Comparison of ENCODE assay signal across 23 cellular contexts in genomic region chr2:2527162-2527561, GRCh38.
DNase-seq lines count a peak whose midpoint lies in the region; ATAC-seq and TF ChIP-seq lines count a peak whose summit lies in the region.
"Had no signal": no experiment of that assay in that cellular context is flagged by ENCODE, and none has a peak within 500 bp of the region (broad histone marks: within the 10 kb centered on the region; RNA-seq: fewer than 3 reads in every experiment).

No MANE protein-coding gene starts in this region.

- H3K4me3 Mint-ChIP-seq in glutamatergic neuron (ENCODE audit: unreplicated experiment) = no peak overlapping the region
- H3K4me3 Mint-ChIP-seq: activated naive CD8-positive, alpha-beta T cell treated with anti-CD3 and anti-CD28 coated beads for 36 hours; CD14-positive monocyte had no signal

- no peak for TF ChIP-seq CTCF in NB4 (IDR thresholded peaks at IDR 0.05; ENCODE audit: low read depth, low read length)
- no peak for TF ChIP-seq CTCF in glutamatergic neuron (IDR thresholded peaks at IDR 0.05; ENCODE audit: partially characterized antibody, unreplicated experiment)

- H3K4me1 Mint-ChIP-seq in glutamatergic neuron (ENCODE audit: low read depth, unreplicated experiment) = no peaks in the 10 kb centered on the region
- H3K4me1 Mint-ChIP-seq: activated naive CD8-positive, alpha-beta T cell treated with anti-CD3 and anti-CD28 coated beads for 36 hours; CD14-positive monocyte had no signal

- TF ChIP-seq POLR2A in NB4 (IDR thresholded peaks at IDR 0.05; ENCODE audit: extremely low read depth, insufficient read length) = no peak

- H3K27me3 Mint-ChIP-seq in glutamatergic neuron (ENCODE audit: unreplicated experiment) = peaks cover 3% of the 10 kb centered on the region
- H3K27me3 Mint-ChIP-seq: activated naive CD8-positive, alpha-beta T cell treated with anti-CD3 and anti-CD28 coated beads for 36 hours had no signal

- no peak overlapping the region for H3K4me3 ChIP-seq in NB4 (ENCODE audit: low read depth, low read length)
- H3K4me3 ChIP-seq: esophagus muscularis mucosa, hepatocyte, psoas muscle, SJSA1, uterus had no signal

- peaks cover 3% of the 10 kb centered on the region for H3K9me3 Mint-ChIP-seq in glutamatergic neuron (ENCODE audit: unreplicated experiment)

- no peak overlapping the region for H3K27ac Mint-ChIP-seq in glutamatergic neuron (ENCODE audit: unreplicated experiment)
- H3K27ac Mint-ChIP-seq: activated naive CD8-positive, alpha-beta T cell treated with anti-CD3 and anti-CD28 coated beads for 36 hours; CD14-positive monocyte had no signal

- H3K36me3 Mint-ChIP-seq in glutamatergic neuron (ENCODE audit: unreplicated experiment) = peaks cover 5% of the 10 kb centered on the region
- H3K36me3 Mint-ChIP-seq: activated naive CD8-positive, alpha-beta T cell treated with anti-CD3 and anti-CD28 coated beads for 36 hours; CD14-positive monocyte had no signal

- DNase-seq in Daoy (ENCODE audit: low read depth) = peak; percentile 67
- DNase-seq in NB4 (ENCODE audit: low read depth) = peak; percentile 19
- DNase-seq in SHP77 treated with DMSO at 0.1 percent for 48 hours (lab: John Stamatoyannopoulos, UW) = peak; percentile 72
- peak; percentile 77 for DNase-seq in islet precursor cell
- no peak for DNase-seq in glutamatergic neuron
- DNase-seq in AML-193 (lab: John Stamatoyannopoulos, UW) = no peak
- DNase-seq: activated CD4-positive, alpha-beta T cell treated with anti-CD3 and anti-CD28 coated beads, Interleukin-2, amount 50 U/mL, for 48 hours; activated CD4-positive, CD25-positive, alpha-beta regulatory T cell; activated naive CD8-positive, alpha-beta T cell treated with anti-CD3 and anti-CD28 coated beads for 36 hours; aorta; cortex of kidney; NCI-H1436; NCI-H446; psoas muscle; stimulated activated CD4-positive, alpha-beta T cell treated with anti-CD3 and anti-CD28 coated beads, Interleukin-15, amount 100 ng/mL, for 24 hours; stimulated activated naive CD4-positive, alpha-beta T cell treated with Interleukin-2 at 50 U/mL for 16 hours; uterus had no signal

- ATAC-seq in HG03159 (IDR thresholded peaks at IDR 0.05; ENCODE audit: unreplicated experiment) = no peak
- no peak for ATAC-seq in GM21717 (IDR thresholded peaks at IDR 0.05; ENCODE audit: unreplicated experiment)
- ATAC-seq: psoas muscle had no signal

Comparison
In these comparisons a context has a peak if more than half of its experiments do, and no peak if none do; other contexts are left out.
1. DNase-seq: peak in Daoy (single experiment), NB4 (single experiment), SHP77 treated with DMSO at 0.1 percent for 48 hours (single experiment) and islet precursor cell (single experiment); none in glutamatergic neuron (single experiment) and AML-193 (0 of 2).